In genomic region chr3:141250828-141251227, GRCh38 we compare ENCODE assay signal across 1 cellular context.
TF ChIP-seq lines count a peak whose summit lies in the region.

No MANE protein-coding gene starts in this region.

TF ChIP-seq in IMR-90, 13 proteins besides CTCF, POLR2A, EP300 and RAD21 (continued from another document):
- TF ChIP-seq USF2 (IDR thresholded peaks at IDR 0.05; ENCODE audit: low read depth, low read length) (no peak), NFE2L2 (IDR thresholded peaks at IDR 0.05; ENCODE audit: low read depth, low read length) (no peak)
